Comparison of ENCODE assay signal across 14 cellular contexts in genomic region chr2:15034860-15035259, GRCh38.
DNase-seq lines count a peak whose midpoint lies in the region; ATAC-seq and TF ChIP-seq lines count a peak whose summit lies in the region.
"Had no signal": no experiment of that assay in that cellular context is flagged by ENCODE, and none has a peak within 500 bp of the region (broad histone marks: within the 10 kb centered on the region; RNA-seq: fewer than 3 reads in every experiment).

No MANE protein-coding gene starts in this region.

- peaks cover 20% of the 10 kb centered on the region for H3K27me3 Mint-ChIP-seq in activated CD4-positive, alpha-beta T cell treated with anti-CD3 and anti-CD28 coated beads for 36 hours
- H3K27me3 Mint-ChIP-seq in natural killer cell (ENCODE audit: low read depth in 2 of 2) = peaks cover 3 to 8% of the 10 kb centered on the region in 2 donors
- H3K27me3 Mint-ChIP-seq in natural killer cell treated with Interleukin-12 subunit alpha and Interleukin-12 subunit beta and Interleukin-15 and Interleukin-18, amount 100 ng/mL, for 72 hours = peaks cover 4 to 21% of the 10 kb centered on the region in 2 donors

- no peaks in the 10 kb centered on the region for H3K9me3 Mint-ChIP-seq in activated CD4-positive, alpha-beta T cell treated with anti-CD3 and anti-CD28 coated beads for 36 hours (ENCODE audit: low read depth)
- H3K9me3 Mint-ChIP-seq in natural killer cell = peaks cover 4% of the 10 kb centered on the region in 2 donors
- no peaks in the 10 kb centered on the region for H3K9me3 Mint-ChIP-seq in natural killer cell treated with Interleukin-12 subunit alpha and Interleukin-12 subunit beta and Interleukin-15 and Interleukin-18, amount 100 ng/mL, for 72 hours
- H3K9me3 Mint-ChIP-seq: CD4-positive, alpha-beta T cell; CD8-positive, alpha-beta T cell had no signal

- H3K4me3 Mint-ChIP-seq in activated CD4-positive, alpha-beta T cell treated with anti-CD3 and anti-CD28 coated beads for 36 hours = no peak overlapping the region
- peak overlapping the region; percentile 10 for H3K4me3 Mint-ChIP-seq in natural killer cell
- no peak overlapping the region for H3K4me3 Mint-ChIP-seq in natural killer cell treated with Interleukin-12 subunit alpha and Interleukin-12 subunit beta and Interleukin-15 and Interleukin-18, amount 100 ng/mL, for 72 hours
- H3K4me3 Mint-ChIP-seq: B cell; CD4-positive, alpha-beta T cell; CD8-positive, alpha-beta T cell had no signal

- H3K4me1 Mint-ChIP-seq in activated CD4-positive, alpha-beta T cell treated with anti-CD3 and anti-CD28 coated beads for 36 hours = peaks cover 8% of the 10 kb centered on the region
- H3K4me1 Mint-ChIP-seq in natural killer cell = no peaks in the 10 kb centered on the region
- H3K4me1 Mint-ChIP-seq in natural killer cell treated with Interleukin-12 subunit alpha and Interleukin-12 subunit beta and Interleukin-15 and Interleukin-18, amount 100 ng/mL, for 72 hours (ENCODE audit: low read depth in 2 of 2) = peaks cover 0 to 3% of the 10 kb centered on the region in 2 donors
- H3K4me1 Mint-ChIP-seq: B cell had no signal

- peak; percentile 28 for ATAC-seq in activated CD4-positive, alpha-beta T cell treated with anti-CD3 and anti-CD28 coated beads for 36 hours
- ATAC-seq in natural killer cell = no peak
- no peak for ATAC-seq in natural killer cell treated with Interleukin-12 subunit alpha and Interleukin-12 subunit beta and Interleukin-15 and Interleukin-18, amount 100 ng/mL, for 72 hours
- ATAC-seq: A549; CD8-positive, alpha-beta T cell had no signal

- intact Hi-C loops in activated CD4-positive, alpha-beta T cell treated with anti-CD3 and anti-CD28 coated beads for 36 hours (cut with DNase I, micrococcal nuclease) = no loop called here
- intact Hi-C loops in natural killer cell (cut with micrococcal nuclease) = no loop called here

- no peaks in the 10 kb centered on the region for H3K36me3 Mint-ChIP-seq in activated CD4-positive, alpha-beta T cell treated with anti-CD3 and anti-CD28 coated beads for 36 hours (ENCODE audit: low read depth)
- H3K36me3 Mint-ChIP-seq in natural killer cell = no peaks in the 10 kb centered on the region
- H3K36me3 Mint-ChIP-seq in natural killer cell treated with Interleukin-12 subunit alpha and Interleukin-12 subunit beta and Interleukin-15 and Interleukin-18, amount 100 ng/mL, for 72 hours = no peaks in the 10 kb centered on the region
- H3K36me3 Mint-ChIP-seq: CD8-positive, alpha-beta T cell had no signal

- TF ChIP-seq CTCF in natural killer cell (IDR thresholded peaks at IDR 0.05) = no peak

- CTCF ChIA-PET in activated CD4-positive, alpha-beta T cell treated with anti-CD3 and anti-CD28 coated beads for 36 hours (lab: Charles Lee) = no interaction called here

- DNase-seq in activated CD4-positive, alpha-beta T cell treated with anti-CD3 and anti-CD28 coated beads for 36 hours = no peak
- no peak for DNase-seq in activated CD4-positive, alpha-beta T cell treated with anti-CD3 and anti-CD28 coated beads for 48 hours
- DNase-seq in natural killer cell (no peak), SW480 (ENCODE audit: low spot score) (no peak)
- no peak for DNase-seq in natural killer cell treated with Interleukin-12 subunit alpha and Interleukin-12 subunit beta and Interleukin-15 and Interleukin-18, amount 100 ng/mL, for 72 hours (ENCODE audit: low spot score)
- DNase-seq: AML-193; Caco-2; Calu3; CD4-positive, alpha-beta T cell; CD8-positive, alpha-beta T cell; DMS79 treated with DMSO at 0.1 percent for 48 hours; GF-D8 had no signal

- POLR2A ChIA-PET in activated CD4-positive, alpha-beta T cell treated with anti-CD3 and anti-CD28 coated beads for 36 hours (lab: Charles Lee) = no interaction called here

- no peak overlapping the region for H3K27ac Mint-ChIP-seq in activated CD4-positive, alpha-beta T cell treated with anti-CD3 and anti-CD28 coated beads for 36 hours
- no peak overlapping the region for H3K27ac Mint-ChIP-seq in natural killer cell
- H3K27ac Mint-ChIP-seq in natural killer cell treated with Interleukin-12 subunit alpha and Interleukin-12 subunit beta and Interleukin-15 and Interleukin-18, amount 100 ng/mL, for 72 hours = no peak overlapping the region
- H3K27ac Mint-ChIP-seq: B cell; CD4-positive, alpha-beta T cell; CD8-positive, alpha-beta T cell had no signal
